22 cellular contexts compared by ENCODE assay signal in genomic region chr12:60535363-60535762, GRCh38.
"Had no signal": no experiment of that assay in that cellular context is flagged by ENCODE, and none has a peak within 500 bp of the region (broad histone marks: within the 10 kb centered on the region; RNA-seq: fewer than 3 reads in every experiment).

No MANE protein-coding gene starts in this region.

- H3K4me1 ChIP-seq: adrenal gland, gastroesophageal sphincter, heart left ventricle had no signal

- H3K27me3 ChIP-seq: adrenal gland, cardiac muscle cell, dorsolateral prefrontal cortex, gastroesophageal sphincter, heart left ventricle had no signal

- H3K9me3 ChIP-seq: adrenal gland, gastroesophageal sphincter, heart left ventricle had no signal

- H3K4me3 ChIP-seq: adrenal gland, cardiac muscle cell, dorsolateral prefrontal cortex, gastroesophageal sphincter, heart left ventricle, lung had no signal

- ATAC-seq: activated T-cell treated with anti-CD3 and anti-CD28 coated beads, Interleukin-2, amount 50 U/mL, for 72 hours; gastroesophageal sphincter; heart left ventricle; left lobe of liver had no signal

- DNase-seq: activated CD4-positive, alpha-beta T cell treated with anti-CD3 and anti-CD28 coated beads for 1 hour; activated CD8-positive, alpha-beta memory T cell treated with anti-CD3 and anti-CD28 coated beads for 24 hours; activated CD8-positive, alpha-beta memory T cell treated with anti-CD3 and anti-CD28 coated beads, Interleukin-2, amount 50 U/mL, for 48 hours; activated gamma-delta T cell; activated T-cell treated with anti-CD3 and anti-CD28 coated beads, Interleukin-2, amount 50 U/mL, for 72 hours; adrenal gland; dorsolateral prefrontal cortex; heart left ventricle; kidney; midbrain; nephron progenitor cell; occipital lobe; stimulated activated CD4-positive, alpha-beta T cell treated with anti-CD3 and anti-CD28 coated beads, Interleukin-12 subunit alpha, Interleukin-12 subunit beta, amount 100 ng/mL, for 4 hours; stimulated activated CD4-positive, alpha-beta T cell treated with anti-CD3 and anti-CD28 coated beads, Interleukin-1b, Interleukin-23, amount 100 ng/mL, for 48 hours; stimulated activated CD8-positive, alpha-beta memory T cell treated with anti-CD3 and anti-CD28 coated beads, Interleukin-4, amount 100 ng/mL, for 48 hours; stimulated activated naive CD4-positive, alpha-beta T cell; T-helper 2 cell; WERI-Rb-1 had no signal

- H3K36me3 ChIP-seq: adrenal gland, cardiac muscle cell, gastroesophageal sphincter, heart left ventricle, WERI-Rb-1 had no signal
